Comparison of ENCODE assay signal across 13 cellular contexts in the genomic region with DNA sequence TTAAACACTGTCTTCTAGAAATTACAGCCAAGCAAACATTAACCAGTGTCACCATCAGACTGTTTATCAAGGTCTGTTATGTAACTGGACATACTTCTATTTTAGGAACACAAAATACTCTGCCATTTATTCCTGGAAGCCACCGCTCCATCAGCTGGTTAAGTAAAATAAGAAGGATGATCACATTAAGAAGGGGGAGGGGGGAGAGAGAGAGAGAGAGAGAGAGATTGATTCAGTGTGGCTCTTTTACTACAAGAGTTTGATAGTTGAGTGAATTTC. TPM values are rescaled to one million over a fixed set of nuclear protein-coding genes. Genes with fewer than 3 reads are reported as not detected.
A peak's percentile ranks its signal among the peaks of the same experiment; 100 is the strongest.
DNase-seq lines count a peak whose midpoint lies in the region; ATAC-seq and TF ChIP-seq lines count a peak whose summit lies in the region.
"Had no signal": no experiment of that assay in that cellular context is flagged by ENCODE, and none has a peak within 500 bp of the region (broad histone marks: within the 10 kb centered on the region; RNA-seq: fewer than 3 reads in every experiment).

No MANE protein-coding gene starts in this region.

- TF ChIP-seq CTCF in endodermal cell (conservative IDR thresholded peaks at IDR 0.05) (no peak), neural cell (IDR thresholded peaks at IDR 0.05; ENCODE audit: poor library complexity, severe bottlenecking) (no peak), vagina (IDR thresholded peaks at IDR 0.05) (no peak)

- DNase-seq in Right ventricle myocardium inferior (ENCODE audit: missing footprints) (no peak), cardiac septum (ENCODE audit: low spot score) (no peak), endodermal cell (no peak), vagina (ENCODE audit: extremely low spot score in 2 of 2) (no peak), NCI-H2171 (lab: John Stamatoyannopoulos, UW) (no peak), cortex of kidney (lab: John Stamatoyannopoulos, UW) (no peak), cerebellum (ENCODE audit: low spot score) (no peak)
- DNase-seq: mesendoderm; stimulated activated naive CD8-positive, alpha-beta T cell treated with anti-CD3 and anti-CD28 coated beads, Interleukin-15, amount 100 ng/mL, for 72 hours had no signal

- intact Hi-C loops in Right ventricle myocardium inferior (cut with DNase I), result loop anchor here (5.0 kb wide), 1 partner anchor 48 kb away; a partner anchor contains a TSS
- intact Hi-C loops in cardiac septum (cut with DNase I), result loop anchor here (1.0 to 5.0 kb wide), 2 partner anchors 30 to 48 kb away; a partner anchor contains a TSS
- intact Hi-C loops in vagina (cut with DNase I), result no loop called here

- H3K36me3 ChIP-seq in endodermal cell (ENCODE audit: control insufficient read depth, insufficient read depth, low read length), result no peaks in the 10 kb centered on the region
- no peaks in the 10 kb centered on the region for H3K36me3 ChIP-seq in neural cell (ENCODE audit: insufficient read depth, low read length)
- no peaks in the 10 kb centered on the region for H3K36me3 ChIP-seq in vagina
- H3K36me3 ChIP-seq: breast epithelium, SJSA1 had no signal

- H3K4me3 Mint-ChIP-seq in endodermal cell, result no peak overlapping the region

- H3K4me2 ChIP-seq in neural cell (ENCODE audit: low read length), result no peak overlapping the region
- H3K4me2 ChIP-seq: BLaER1 had no signal

- H3K9me2 ChIP-seq in neural cell (ENCODE audit: insufficient read depth, low read length), result no peaks in the 10 kb centered on the region

- H3K4me1 ChIP-seq in endodermal cell (ENCODE audit: control insufficient read depth, insufficient read depth, low read length) (no peaks in the 10 kb centered on the region), vagina (peaks cover 74% of the 10 kb centered on the region)

- H3K9me3 Mint-ChIP-seq in endodermal cell, result no peaks in the 10 kb centered on the region
- H3K9me3 Mint-ChIP-seq: stimulated activated naive CD8-positive, alpha-beta T cell treated with anti-CD3 and anti-CD28 coated beads, Interleukin-15, amount 100 ng/mL, for 72 hours had no signal

- H3K27ac Mint-ChIP-seq in endodermal cell, result no peak overlapping the region

- H3K27me3 ChIP-seq in endodermal cell (ENCODE audit: control insufficient read depth, insufficient read depth, low read length, poor library complexity, severe bottlenecking) (peaks cover 17% of the 10 kb centered on the region), neural cell (ENCODE audit: insufficient read depth, low read depth, low read length) (peaks cover 14% of the 10 kb centered on the region), vagina (no peaks in the 10 kb centered on the region)
- H3K27me3 ChIP-seq: BLaER1, breast epithelium, SJSA1 had no signal

- H4K20me1 ChIP-seq in neural cell (ENCODE audit: insufficient read depth), result no peaks in the 10 kb centered on the region

- H3K27ac ChIP-seq in endodermal cell (ENCODE audit: low read depth, low read length) (peak overlapping the region; percentile 50), neural cell (ENCODE audit: low read length) (peak overlapping the region; percentile 15), vagina (peak overlapping the region; percentile 84)
- H3K27ac ChIP-seq: BLaER1, SJSA1 had no signal

- TF ChIP-seq POLR2A in vagina (IDR thresholded peaks at IDR 0.05), result no peak

- no peak for TF ChIP-seq RAD21 in neural cell (conservative IDR thresholded peaks at IDR 0.05)

- peaks cover 21% of the 10 kb centered on the region for H3K27me3 Mint-ChIP-seq in endodermal cell (ENCODE audit: insufficient read depth)
- H3K27me3 Mint-ChIP-seq: stimulated activated naive CD8-positive, alpha-beta T cell treated with anti-CD3 and anti-CD28 coated beads, Interleukin-15, amount 100 ng/mL, for 72 hours had no signal

- no peaks in the 10 kb centered on the region for H3K79me2 ChIP-seq in neural cell (replicated peaks; ENCODE audit: insufficient read depth, low read length)

- no peaks in the 10 kb centered on the region for H3F3A ChIP-seq in neural cell (ENCODE audit: insufficient read depth, low read length, poor library complexity, severe bottlenecking)

- peak overlapping the region; percentile 8 for H2AFZ ChIP-seq in neural cell (ENCODE audit: low read depth, low read length)

- H3K9me3 ChIP-seq in endodermal cell (ENCODE audit: control insufficient read depth, low read length) (no peaks in the 10 kb centered on the region), neural cell (ENCODE audit: low read length) (no peaks in the 10 kb centered on the region), vagina (no peaks in the 10 kb centered on the region)
- H3K9me3 ChIP-seq: breast epithelium, SJSA1 had no signal

- H3K4me1 Mint-ChIP-seq in endodermal cell, result peaks cover 13% of the 10 kb centered on the region

- ATAC-seq in Right ventricle myocardium inferior, result peak; percentile 48
- ATAC-seq: stimulated activated naive CD8-positive, alpha-beta T cell treated with anti-CD3 and anti-CD28 coated beads, Interleukin-15, amount 100 ng/mL, for 72 hours had no signal

- H3K4me3 ChIP-seq in endodermal cell (ENCODE audit: low read length), result no peak overlapping the region
- H3K4me3 ChIP-seq in neural cell (ENCODE audit: low read length), result no peak overlapping the region
- no peak overlapping the region for H3K4me3 ChIP-seq in vagina
- H3K4me3 ChIP-seq: BLaER1, breast epithelium, SJSA1 had no signal

- H3K9ac ChIP-seq in endodermal cell (ENCODE audit: extremely low read depth, low read length, poor library complexity, severe bottlenecking) (no peak overlapping the region), neural cell (ENCODE audit: low read length) (no peak overlapping the region)
- H3K9ac ChIP-seq: BLaER1 had no signal

- no peak for TF ChIP-seq EP300 in neural cell (conservative IDR thresholded peaks at IDR 0.05; ENCODE audit: poor library complexity, severe bottlenecking)

- 100% methylated on average over 1 of the region's 1 CpG for WGBS in endodermal cell (ENCODE audit: insufficient coverage in 1 of 2, insufficient read length in 1 of 2), 2 experiments

- H3K36me3 Mint-ChIP-seq in endodermal cell (ENCODE audit: low read depth), result peaks cover 1% of the 10 kb centered on the region

TF ChIP-seq in neural cell, 6 proteins besides CTCF, POLR2A, EP300 and RAD21:
- TF ChIP-seq POLR2AphosphoS5 (IDR thresholded peaks at IDR 0.05) (no peak), SMC3 (conservative IDR thresholded peaks at IDR 0.05; ENCODE audit: poor library complexity) (no peak), MXI1 (conservative IDR thresholded peaks at IDR 0.05; ENCODE audit: poor library complexity, severe bottlenecking) (no peak), TAF1 (IDR thresholded peaks at IDR 0.05; ENCODE audit: low read depth) (no peak), EZH2 (IDR thresholded peaks at IDR 0.05; ENCODE audit: borderline replicate concordance, insufficient read depth, low read length, poor library complexity, severe bottlenecking) (no peak)
- TF ChIP-seq, protein P1, sequence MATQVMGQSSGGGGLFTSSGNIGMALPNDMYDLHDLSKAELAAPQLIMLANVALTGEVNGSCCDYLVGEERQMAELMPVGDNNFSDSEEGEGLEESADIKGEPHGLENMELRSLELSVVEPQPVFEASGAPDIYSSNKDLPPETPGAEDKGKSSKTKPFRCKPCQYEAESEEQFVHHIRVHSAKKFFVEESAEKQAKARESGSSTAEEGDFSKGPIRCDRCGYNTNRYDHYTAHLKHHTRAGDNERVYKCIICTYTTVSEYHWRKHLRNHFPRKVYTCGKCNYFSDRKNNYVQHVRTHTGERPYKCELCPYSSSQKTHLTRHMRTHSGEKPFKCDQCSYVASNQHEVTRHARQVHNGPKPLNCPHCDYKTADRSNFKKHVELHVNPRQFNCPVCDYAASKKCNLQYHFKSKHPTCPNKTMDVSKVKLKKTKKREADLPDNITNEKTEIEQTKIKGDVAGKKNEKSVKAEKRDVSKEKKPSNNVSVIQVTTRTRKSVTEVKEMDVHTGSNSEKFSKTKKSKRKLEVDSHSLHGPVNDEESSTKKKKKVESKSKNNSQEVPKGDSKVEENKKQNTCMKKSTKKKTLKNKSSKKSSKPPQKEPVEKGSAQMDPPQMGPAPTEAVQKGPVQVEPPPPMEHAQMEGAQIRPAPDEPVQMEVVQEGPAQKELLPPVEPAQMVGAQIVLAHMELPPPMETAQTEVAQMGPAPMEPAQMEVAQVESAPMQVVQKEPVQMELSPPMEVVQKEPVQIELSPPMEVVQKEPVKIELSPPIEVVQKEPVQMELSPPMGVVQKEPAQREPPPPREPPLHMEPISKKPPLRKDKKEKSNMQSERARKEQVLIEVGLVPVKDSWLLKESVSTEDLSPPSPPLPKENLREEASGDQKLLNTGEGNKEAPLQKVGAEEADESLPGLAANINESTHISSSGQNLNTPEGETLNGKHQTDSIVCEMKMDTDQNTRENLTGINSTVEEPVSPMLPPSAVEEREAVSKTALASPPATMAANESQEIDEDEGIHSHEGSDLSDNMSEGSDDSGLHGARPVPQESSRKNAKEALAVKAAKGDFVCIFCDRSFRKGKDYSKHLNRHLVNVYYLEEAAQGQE (IDR thresholded peaks at IDR 0.05; ENCODE audit: borderline replicate concordance), result no peak
TF ChIP-seq in neural cell: peak in this region for 0.

RNA-seq across cellular contexts. Expression of a gene that starts 47.9 kb away (rescaled TPM):
- total RNA-seq in Right ventricle myocardium inferior (34.9 TPM), cardiac septum (37.7 TPM), endodermal cell (10 to 100 TPM; 16.3 to 19.0 TPM), vagina (33.6 TPM), cerebellum (22.5 TPM)
- 2.6 TPM for polyA plus RNA-seq in endodermal cell (2013, experiment 1 of 2)
- 2.1 TPM for polyA plus RNA-seq in endodermal cell (2013, experiment 2 of 2)
- 1.6 and 3.3 TPM in 2 replicates for polyA plus RNA-seq in neural cell
- 4.6 and 6.8 TPM in 2 replicates for polyA minus RNA-seq in neural cell
- total RNA-seq: SJSA1 had no signal

Comparison
In these comparisons a context has a peak if more than half of its experiments do, and no peak if none do; other contexts are left out.
1. H3K27ac ChIP-seq: peak in every context shown above with its lines; median percentile 84 in vagina; 50 in endodermal cell; 15 in neural cell.